ENCODE assay signal across 11 cellular contexts in genomic region chr3:42526616-42527367, GRCh38. TPM values are rescaled to one million over a fixed set of nuclear protein-coding genes. Genes with fewer than 3 reads are reported as not detected.
DNase-seq lines count a peak whose midpoint lies in the region; ATAC-seq and TF ChIP-seq lines count a peak whose summit lies in the region.
"Had no signal": no experiment of that assay in that cellular context is flagged by ENCODE, and none has a peak within 500 bp of the region (broad histone marks: within the 10 kb centered on the region; RNA-seq: fewer than 3 reads in every experiment).

No MANE protein-coding gene starts in this region.

- peak overlapping the region; percentile 18 for H3K27ac Mint-ChIP-seq in activated CD8-positive, alpha-beta memory T cell treated with anti-CD3 and anti-CD28 coated beads, Interleukin-2, amount 10 ng/mL, durations not matched to agents 7 days and 5 days
- H3K27ac Mint-ChIP-seq in stimulated activated naive CD8-positive, alpha-beta T cell treated with anti-CD3 and anti-CD28 coated beads, Interleukin-15, Interleukin-2, amounts not matched to agents 100 ng/mL and 50 ng/mL, for 24 hours: peak overlapping the region; percentile 73

- TF ChIP-seq CTCF in epithelial cell of esophagus (IDR thresholded peaks at IDR 0.05; ENCODE audit: insufficient read depth, low read depth, low read length, missing control alignments): peak; percentile 8

- peaks cover 27% of the 10 kb centered on the region for H3K4me1 Mint-ChIP-seq in activated CD8-positive, alpha-beta memory T cell treated with anti-CD3 and anti-CD28 coated beads, Interleukin-2, amount 10 ng/mL, durations not matched to agents 7 days and 5 days
- peaks cover 41% of the 10 kb centered on the region for H3K4me1 Mint-ChIP-seq in stimulated activated naive CD8-positive, alpha-beta T cell treated with anti-CD3 and anti-CD28 coated beads, Interleukin-15, Interleukin-2, amounts not matched to agents 100 ng/mL and 50 ng/mL, for 24 hours (ENCODE audit: low read depth)

- CTCF ChIA-PET in activated CD8-positive, alpha-beta memory T cell treated with anti-CD3 and anti-CD28 coated beads, Interleukin-2, amount 10 ng/mL, durations not matched to agents 7 days and 5 days (lab: Charles Lee): interaction anchor here (1.2 to 2.9 kb wide), 4 partner anchors 10 to 24 kb away, joined by 4 to 14 read pairs (median 6); partner anchors contain the start of gene VIPR1

- no peak overlapping the region for H3K4me3 ChIP-seq in epithelial cell of esophagus (ENCODE audit: low read length)

- H3K36me3 Mint-ChIP-seq in activated CD8-positive, alpha-beta memory T cell treated with anti-CD3 and anti-CD28 coated beads, Interleukin-2, amount 10 ng/mL, durations not matched to agents 7 days and 5 days: no peaks in the 10 kb centered on the region
- H3K36me3 Mint-ChIP-seq in stimulated activated naive CD8-positive, alpha-beta T cell treated with anti-CD3 and anti-CD28 coated beads, Interleukin-15, Interleukin-2, amounts not matched to agents 100 ng/mL and 50 ng/mL, for 24 hours (ENCODE audit: low read depth): no peaks in the 10 kb centered on the region

- no peak overlapping the region for H3K4me3 Mint-ChIP-seq in activated CD8-positive, alpha-beta memory T cell treated with anti-CD3 and anti-CD28 coated beads, Interleukin-2, amount 10 ng/mL, durations not matched to agents 7 days and 5 days
- no peak overlapping the region for H3K4me3 Mint-ChIP-seq in stimulated activated naive CD8-positive, alpha-beta T cell treated with anti-CD3 and anti-CD28 coated beads, Interleukin-15, Interleukin-2, amounts not matched to agents 100 ng/mL and 50 ng/mL, for 24 hours

- H3K9me3 Mint-ChIP-seq in activated CD8-positive, alpha-beta memory T cell treated with anti-CD3 and anti-CD28 coated beads, Interleukin-2, amount 10 ng/mL, durations not matched to agents 7 days and 5 days (ENCODE audit: low read depth): no peaks in the 10 kb centered on the region
- H3K9me3 Mint-ChIP-seq in stimulated activated naive CD8-positive, alpha-beta T cell treated with anti-CD3 and anti-CD28 coated beads, Interleukin-15, Interleukin-2, amounts not matched to agents 100 ng/mL and 50 ng/mL, for 24 hours: no peaks in the 10 kb centered on the region

- DNase-seq in activated CD4-positive, CD25-positive, alpha-beta regulatory T cell treated with anti-CD3 and anti-CD28 coated beads, Interleukin-2, amount 50 U/mL, for 72 hours: no peak
- peak; percentile 54 for DNase-seq in activated CD8-positive, alpha-beta memory T cell treated with anti-CD3 and anti-CD28 coated beads, Interleukin-2, amount 10 ng/mL, durations not matched to agents 7 days and 5 days
- DNase-seq in epithelial cell of esophagus (ENCODE audit: low read depth): no peak
- no peak for DNase-seq in NCI-H345 treated with DMSO at 0.1 percent for 48 hours (lab: John Stamatoyannopoulos, UW; ENCODE audit: unreplicated experiment)
- no peak for DNase-seq in mesenteric fat pad (ENCODE audit: low spot score)
- DNase-seq: foreskin melanocyte, mesenchymal stem cell, SHP77 had no signal

- H3K27me3 Mint-ChIP-seq in activated CD8-positive, alpha-beta memory T cell treated with anti-CD3 and anti-CD28 coated beads, Interleukin-2, amount 10 ng/mL, durations not matched to agents 7 days and 5 days: no peaks in the 10 kb centered on the region
- no peaks in the 10 kb centered on the region for H3K27me3 Mint-ChIP-seq in stimulated activated naive CD8-positive, alpha-beta T cell treated with anti-CD3 and anti-CD28 coated beads, Interleukin-15, Interleukin-2, amounts not matched to agents 100 ng/mL and 50 ng/mL, for 24 hours

- peak; percentile 70 to 80 for ATAC-seq in activated CD4-positive, CD25-positive, alpha-beta regulatory T cell treated with anti-CD3 and anti-CD28 coated beads, Interleukin-2, amount 50 U/mL, for 24 hours
- ATAC-seq in activated CD8-positive, alpha-beta memory T cell treated with anti-CD3 and anti-CD28 coated beads, Interleukin-2, amount 10 ng/mL, durations not matched to agents 7 days and 5 days: peak; percentile 67
- ATAC-seq in HG03439 (IDR thresholded peaks at IDR 0.05; ENCODE audit: unreplicated experiment): no peak

RNA-seq across cellular contexts. Expression of gene VIPR1, which starts 24.3 kb away (rescaled TPM):
- total RNA-seq in activated CD8-positive, alpha-beta memory T cell treated with anti-CD3 and anti-CD28 coated beads, Interleukin-2, amount 10 ng/mL, durations not matched to agents 7 days and 5 days: 1 to 10 TPM in 1 of 2 experiments, under 1 TPM in 1; 0.14 to 1.9 TPM
- total RNA-seq in mesenteric fat pad: 2.4 TPM

RNA-seq across cellular contexts. Expression of gene SEC22C, which starts 55.0 kb away (rescaled TPM):
- 10 to 100 TPM; 46.1 to 47.3 TPM for total RNA-seq in activated CD8-positive, alpha-beta memory T cell treated with anti-CD3 and anti-CD28 coated beads, Interleukin-2, amount 10 ng/mL, durations not matched to agents 7 days and 5 days
- total RNA-seq in mesenteric fat pad: 44.7 TPM
